In genomic region chr9:127929044-127929979, GRCh38 we compare ENCODE assay signal across 1 cellular context.
TF ChIP-seq lines count a peak whose summit lies in the region.

No MANE protein-coding gene starts in this region.

TF ChIP-seq in H1, 55 proteins besides CTCF, POLR2A, EP300 and RAD21:
- TF ChIP-seq TBP (IDR thresholded peaks at IDR 0.05; ENCODE audit: low read depth, low read length) (no peak), NANOG (IDR thresholded peaks at IDR 0.05; ENCODE audit: insufficient read depth, low read depth, low read length, poor library complexity, severe bottlenecking) (no peak), HDAC2 (IDR thresholded peaks at IDR 0.05; ENCODE audit: borderline replicate concordance in 1 of 2, low read depth in 2 of 2, low read length in 2 of 2) (no peak), SIRT6 (IDR thresholded peaks at IDR 0.05; ENCODE audit: low read length) (no peak), CBX8 (IDR thresholded peaks at IDR 0.05; ENCODE audit: borderline replicate concordance, low read depth, low read length) (no peak), ZNF274 (IDR thresholded peaks at IDR 0.05; ENCODE audit: borderline replicate concordance, extremely low read depth, low read length) (no peak), GABPA (IDR thresholded peaks at IDR 0.05; ENCODE audit: borderline replicate concordance, insufficient read depth, low read length) (no peak), ATF3 (IDR thresholded peaks at IDR 0.05; ENCODE audit: insufficient read depth, low read depth, low read length) (no peak), NRF1 (IDR thresholded peaks at IDR 0.05; ENCODE audit: low read depth, low read length) (no peak), KDM1A (IDR thresholded peaks at IDR 0.05; ENCODE audit: borderline replicate concordance, low read length) (no peak), E2F6 (IDR thresholded peaks at IDR 0.05) (no peak), RFX5 (IDR thresholded peaks at IDR 0.05; ENCODE audit: borderline replicate concordance, low read depth, low read length) (no peak), MAX (IDR thresholded peaks at IDR 0.05) (no peak), RXRA (IDR thresholded peaks at IDR 0.05; ENCODE audit: insufficient read depth, low read depth, low read length) (no peak), EZH2 (IDR thresholded peaks at IDR 0.05; ENCODE audit: low read depth, low read length, severe bottlenecking) (no peak), USF2 (IDR thresholded peaks at IDR 0.05; ENCODE audit: low read length) (no peak), HDAC6 (IDR thresholded peaks at IDR 0.05; ENCODE audit: low read depth, low read length) (no peak), EGR1 (IDR thresholded peaks at IDR 0.05; ENCODE audit: borderline replicate concordance, low read depth, low read length) (no peak), SUZ12 (IDR thresholded peaks at IDR 0.05; ENCODE audit: low read length) (no peak), KDM5A (IDR thresholded peaks at IDR 0.05; ENCODE audit: low read length) (no peak)
